8 cellular contexts compared by ENCODE assay signal in genomic region chr11:35390737-35391682, GRCh38. TPM values are rescaled to one million over a fixed set of nuclear protein-coding genes. Genes with fewer than 3 reads are reported as not detected.
DNase-seq lines count a peak whose midpoint lies in the region; ATAC-seq and TF ChIP-seq lines count a peak whose summit lies in the region.

No MANE protein-coding gene starts in this region.

- peaks cover 10% of the 10 kb centered on the region for H3K4me1 Mint-ChIP-seq in mesothelial cell of epicardium

- TF ChIP-seq CTCF in astrocyte of the cerebellum (IDR thresholded peaks at IDR 0.05; ENCODE audit: low read depth, low read length, missing control alignments) = no peak
- no peak for TF ChIP-seq CTCF in mesothelial cell of epicardium (IDR thresholded peaks at IDR 0.05; ENCODE audit: unreplicated experiment)

- in situ Hi-C loops in astrocyte of the cerebellum (cut with HindIII; ENCODE audit: low sequenced_read_pairs) = loop anchor here (25.0 kb wide), 1 partner anchor 804 kb away; no protein-coding TSS in a partner anchor

- no peak overlapping the region for H3K4me3 Mint-ChIP-seq in mesothelial cell of epicardium

- H3K36me3 Mint-ChIP-seq in mesothelial cell of epicardium = no peaks in the 10 kb centered on the region

- DNase-seq in DMS153 (lab: John Stamatoyannopoulos, UW) (peak; percentile 41), DMS153 treated with DMSO at 0.1 percent for 48 hours (lab: John Stamatoyannopoulos, UW; ENCODE audit: unreplicated experiment) (no peak), NCI-H460 (ENCODE audit: extremely low read depth, low read depth) (peak; percentile 31), astrocyte of the cerebellum (ENCODE audit: low read depth) (peak; percentile 16), mesothelial cell of epicardium (ENCODE audit: low spot score in 2 of 2, unreplicated experiment in 2 of 2) (no peak), NCI-H146 (lab: John Stamatoyannopoulos, UW) (no peak)
- peak in 2 of 3 donors; percentile 30 to 70 for DNase-seq in stimulated activated CD4-positive, alpha-beta T cell treated with anti-CD3 and anti-CD28 coated beads, Interleukin-12 subunit alpha, Interleukin-12 subunit beta, amount 100 ng/mL, for 48 hours (ENCODE audit: low read depth in 2 of 3, low spot score in 1 of 3)

- peaks cover 21% of the 10 kb centered on the region for H3K27me3 Mint-ChIP-seq in mesothelial cell of epicardium (ENCODE audit: low read depth)

- H3K4me3 ChIP-seq in astrocyte of the cerebellum (ENCODE audit: low read depth, low read length) = no peak overlapping the region

- peak; percentile 83 for ATAC-seq in HG02759 (IDR thresholded peaks at IDR 0.05; ENCODE audit: unreplicated experiment)

- H3K27ac Mint-ChIP-seq in mesothelial cell of epicardium = no peak overlapping the region

- H3K9me3 Mint-ChIP-seq in mesothelial cell of epicardium = no peaks in the 10 kb centered on the region

RNA-seq across cellular contexts. Expression of gene SLC1A2, which starts 28.3 kb away (rescaled TPM):
- not detected in 2 replicates for total RNA-seq in NCI-H460 (2014; rRNA removed; shearing (Covaris generic))
- polyA plus RNA-seq in NCI-H460 (2014; cell fraction: nucleus; rRNA removed) = not detected in 2 replicates
- 1.9 TPM in 3 replicates for total RNA-seq in mesothelial cell of epicardium

Comparison
In these comparisons a context has a peak if more than half of its experiments do, and no peak if none do; other contexts are left out.
1. DNase-seq: peak in DMS153 (single experiment), NCI-H460 (single experiment), astrocyte of the cerebellum (single experiment) and stimulated activated CD4-positive, alpha-beta T cell treated with anti-CD3 and anti-CD28 coated beads, Interleukin-12 subunit alpha, Interleukin-12 subunit beta, amount 100 ng/mL, for 48 hours (2 of 3); none in DMS153 treated with DMSO at 0.1 percent for 48 hours (single experiment), mesothelial cell of epicardium (0 of 2) and NCI-H146 (single experiment).